In genomic region chr12:388547-389137, GRCh38 we compare ENCODE assay signal across 8 cellular contexts. TPM values are rescaled to one million over a fixed set of nuclear protein-coding genes. Genes with fewer than 3 reads are reported as not detected.
A peak's percentile ranks its signal among the peaks of the same experiment; 100 is the strongest.
DNase-seq lines count a peak whose midpoint lies in the region; ATAC-seq and TF ChIP-seq lines count a peak whose summit lies in the region.

No MANE protein-coding gene starts in this region.

- TF ChIP-seq POLR2A in IMR-90 (IDR thresholded peaks at IDR 0.05; ENCODE audit: low read depth, low read length) = no peak

- H3K14ac ChIP-seq in IMR-90 (replicated peaks; ENCODE audit: low read depth, low read length) = peak overlapping the region; percentile 45

- H2BK120ac ChIP-seq in IMR-90 (ENCODE audit: low read depth, low read length) = 0 out of 2 replicates have a peak overlapping the region, but pooled peaks have one; percentile 98

- H4K8ac ChIP-seq in IMR-90 (ENCODE audit: low read depth in 2 of 2, low read length in 2 of 2) = peak overlapping the region; percentile 99

- peaks cover 13% of the 10 kb centered on the region for H3K36me3 ChIP-seq in BLaER1
- H3K36me3 ChIP-seq in IMR-90 (ENCODE audit: control insufficient read depth, insufficient read depth, low read length) = peaks cover 8% of the 10 kb centered on the region
- H3K36me3 ChIP-seq in right atrium auricular region = peaks cover 8% of the 10 kb centered on the region

- peak overlapping the region; percentile 98 for H3K4me2 ChIP-seq in BLaER1
- peak overlapping the region; percentile 100 for H3K4me2 ChIP-seq in IMR-90 (ENCODE audit: low read depth, low read length)

- peak overlapping the region; percentile 49; the same call in 1 of the 2 replicates for H4K5ac ChIP-seq in IMR-90 (ENCODE audit: low read depth, low read length)

- H3K27ac ChIP-seq in BLaER1 = peak overlapping the region; percentile 96
- peak overlapping the region; percentile 99 for H3K27ac ChIP-seq in IMR-90 (ENCODE audit: insufficient read depth, low read length)
- H3K27ac ChIP-seq in right atrium auricular region = peak overlapping the region; percentile 92 to 95

- H3K79me1 ChIP-seq in IMR-90 (ENCODE audit: low read depth in 1 of 2, low read length in 2 of 2) = peaks cover 10 to 28% of the 10 kb centered on the region in 2 experiments; a peak in 3 of 4 replicates

- 0% methylated on average over 2 of the region's 35 CpGs; no CpG with 5 or more reads in 1 of the 2 experiments for WGBS in IMR-90 (ENCODE audit: extremely low coverage in 2 of 2, insufficient read length in 1 of 2), 2 experiments

- peak overlapping the region; percentile 98 for H3K27ac Mint-ChIP-seq in activated naive CD4-positive, alpha-beta T cell treated with anti-CD3 and anti-CD28 coated beads for 36 hours

- CTCF ChIA-PET in IMR-90 (lab: Yijun Ruan, JAX) = interaction anchor here (0.7 kb wide), 1 partner anchor 21 kb away, joined by 3 read pairs; no protein-coding TSS in a partner anchor
- CTCF ChIA-PET in activated naive CD4-positive, alpha-beta T cell treated with anti-CD3 and anti-CD28 coated beads for 36 hours (lab: Charles Lee) = interaction anchor here (0.6 to 3.4 kb wide), 2 partner anchors 13 to 14 kb away, joined by 3 to 15 read pairs; partner anchors contain the start of gene CCDC77

- peak overlapping the region; percentile 97 for H3K4me3 ChIP-seq in BLaER1
- peak overlapping the region; percentile 82 for H3K4me3 ChIP-seq in IMR-90 (ENCODE audit: insufficient read depth, low read depth, low read length)
- H3K4me3 ChIP-seq in right atrium auricular region = peak overlapping the region; percentile 72 to 94
- peak overlapping the region; percentile 95 for H3K4me3 ChIP-seq in skeletal muscle cell (ENCODE audit: low read depth, low read length)

- H2AK5ac ChIP-seq in IMR-90 (ENCODE audit: low read depth, low read length) = peak overlapping the region; percentile 76; the same call in 1 of the 2 replicates

- peak overlapping the region; percentile 74 for H2BK5ac ChIP-seq in IMR-90 (ENCODE audit: low read depth, low read length, poor library complexity, severe bottlenecking)

- TSS peak; percentile 51 for BruUV-seq in IMR-90 (replicated peaks; lab: Mats Ljungman, UMichigan)

- peak; percentile 30 for DNase-seq in IMR-90
- DNase-seq in activated naive CD4-positive, alpha-beta T cell treated with anti-CD3 and anti-CD28 coated beads for 36 hours = peak; percentile 62
- DNase-seq in right atrium auricular region (ENCODE audit: low spot score) = no peak
- no peak for DNase-seq in skeletal muscle cell (ENCODE audit: low read depth)
- DNase-seq in HUDEP-2 (lab: John Stamatoyannopoulos, UW; ENCODE audit: unreplicated experiment in 76 of 76) = no peak
- DNase-seq in occipital lobe (lab: John Stamatoyannopoulos, UW) = no peak

- H3K9me3 ChIP-seq in BLaER1 (no peaks in the 10 kb centered on the region), IMR-90 (ENCODE audit: control insufficient read depth, insufficient read depth, low read length) (no peaks in the 10 kb centered on the region), right atrium auricular region (no peaks in the 10 kb centered on the region)

- H3K9ac ChIP-seq in BLaER1 = peak overlapping the region; percentile 97
- H3K9ac ChIP-seq in IMR-90 (ENCODE audit: low read depth, low read length) = peak overlapping the region; percentile 98

- H2AK9ac ChIP-seq in IMR-90 (replicated peaks; ENCODE audit: low read depth, low read length, poor library complexity) = peak overlapping the region; percentile 83

- peak overlapping the region; percentile 96 for H3K4me3 Mint-ChIP-seq in activated naive CD4-positive, alpha-beta T cell treated with anti-CD3 and anti-CD28 coated beads for 36 hours

- no peaks in the 10 kb centered on the region for H3K27me3 Mint-ChIP-seq in activated naive CD4-positive, alpha-beta T cell treated with anti-CD3 and anti-CD28 coated beads for 36 hours (ENCODE audit: low read depth)

- H2BK20ac ChIP-seq in IMR-90 (ENCODE audit: low read depth, low read length) = no peak overlapping the region

- dilution Hi-C loops in IMR-90 (cut with HindIII; ENCODE audit: low sequenced_read_pairs, unreplicated experiment) = no loop called here

- peaks cover 14% of the 10 kb centered on the region for H3K36me3 Mint-ChIP-seq in activated naive CD4-positive, alpha-beta T cell treated with anti-CD3 and anti-CD28 coated beads for 36 hours (ENCODE audit: low read depth)

- no peak overlapping the region for H3K18ac ChIP-seq in IMR-90 (ENCODE audit: low read depth, low read length)

- 0 out of 2 replicates have a peak overlapping the region, but pooled peaks have one; percentile 99 for H4K91ac ChIP-seq in IMR-90 (ENCODE audit: insufficient read depth, low read depth, low read length)

- no peaks in the 10 kb centered on the region for H3K9me3 Mint-ChIP-seq in activated naive CD4-positive, alpha-beta T cell treated with anti-CD3 and anti-CD28 coated beads for 36 hours

- no peaks in the 10 kb centered on the region for H3K27me3 ChIP-seq in BLaER1
- no peaks in the 10 kb centered on the region for H3K27me3 ChIP-seq in IMR-90 (ENCODE audit: control insufficient read depth, insufficient read depth, low read length)
- no peaks in the 10 kb centered on the region for H3K27me3 ChIP-seq in right atrium auricular region

- intact Hi-C loops in IMR-90 (cut with micrococcal nuclease) = no loop called here
- intact Hi-C loops in activated naive CD4-positive, alpha-beta T cell treated with anti-CD3 and anti-CD28 coated beads for 36 hours (cut with micrococcal nuclease) = loop anchor here (1.0 to 10.0 kb wide), 5 partner anchors 13 to 1616 kb away; partner anchors contain the start of genes CCDC77, DCP1B and WNK1

- POLR2A ChIA-PET in IMR-90 (lab: Charles Lee; ENCODE audit: unreplicated experiment) = interaction anchor here (0.6 to 1.1 kb wide), 3 partner anchors 13 to 308 kb away, joined by 3 to 4 read pairs (median 4); partner anchors contain the start of gene CCDC77

- H3K23ac ChIP-seq in IMR-90 (ENCODE audit: low read depth, low read length) = peak overlapping the region; percentile 61; the same call in 1 of the 2 replicates

- H3K9me1 ChIP-seq in IMR-90 (ENCODE audit: insufficient read depth, low read length) = peaks cover 3% of the 10 kb centered on the region; the same call in 1 of the 2 replicates

- peak overlapping the region; percentile 99 for H3K56ac ChIP-seq in IMR-90 (ENCODE audit: extremely low read depth, insufficient read depth, low read length)

- in situ Hi-C loops in IMR-90 (cut with MboI; ENCODE audit: low sequenced_read_pairs) = no loop called here

- H4K20me1 ChIP-seq in BLaER1 = peaks cover 53% of the 10 kb centered on the region
- H4K20me1 ChIP-seq in IMR-90 (ENCODE audit: insufficient read depth, low read length) = peaks cover 17% of the 10 kb centered on the region; the same call in 1 of the 2 replicates

- H3K4ac ChIP-seq in IMR-90 (ENCODE audit: low read depth, low read length) = peak overlapping the region; percentile 99

- 0 out of 3 replicates have a peak overlapping the region, but pooled peaks have one; percentile 94 for H2BK15ac ChIP-seq in IMR-90 (ENCODE audit: low read depth, low read length)

- peaks cover 42% of the 10 kb centered on the region for H3K4me1 Mint-ChIP-seq in activated naive CD4-positive, alpha-beta T cell treated with anti-CD3 and anti-CD28 coated beads for 36 hours (ENCODE audit: low read depth)

- TF ChIP-seq RAD21 in IMR-90 (IDR thresholded peaks at IDR 0.05; ENCODE audit: low read length) = no peak

- peaks cover 31% of the 10 kb centered on the region for H3K4me1 ChIP-seq in BLaER1
- H3K4me1 ChIP-seq in IMR-90 (ENCODE audit: control insufficient read depth, insufficient read depth, low read length) = no peaks in the 10 kb centered on the region; the same call in 1 of the 2 replicates
- H3K4me1 ChIP-seq in right atrium auricular region = peaks cover 0 to 30% of the 10 kb centered on the region in 2 donors

- peak overlapping the region; percentile 99 for H2AFZ ChIP-seq in IMR-90 (replicated peaks; ENCODE audit: low read length, poor library complexity)

- no peak for TF ChIP-seq CTCF in IMR-90 (conservative IDR thresholded peaks at IDR 0.05; ENCODE audit: low read depth, low read length)
- no peak for TF ChIP-seq CTCF in right atrium auricular region (IDR thresholded peaks at IDR 0.05)

- peak; percentile 44 for ATAC-seq in GM21390 (IDR thresholded peaks at IDR 0.05; ENCODE audit: unreplicated experiment)
- ATAC-seq in IMR-90 (ENCODE audit: low read depth) = peak; percentile 21

TF ChIP-seq in IMR-90, 13 proteins besides CTCF, POLR2A, EP300 and RAD21 (continues in another document):
- TF ChIP-seq RFX5 (IDR thresholded peaks at IDR 0.05; ENCODE audit: low read depth, low read length) (no peak), MAFK (IDR thresholded peaks at IDR 0.05; ENCODE audit: low read depth, low read length) (no peak), MXI1 (IDR thresholded peaks at IDR 0.05; ENCODE audit: borderline replicate concordance, low read depth, low read length) (no peak), BHLHE40 (IDR thresholded peaks at IDR 0.05; ENCODE audit: low read depth, low read length) (no peak), CHD1 (IDR thresholded peaks at IDR 0.05; ENCODE audit: low read depth, low read length) (no peak), ELK1 (IDR thresholded peaks at IDR 0.05; ENCODE audit: borderline replicate concordance, low read depth, low read length) (no peak)

RNA-seq across cellular contexts. Expression of gene KDM5A, which starts 0.5 kb away (rescaled TPM):
- total RNA-seq in IMR-90 (2012; rRNA removed) = 66.7 and 95.9 TPM in 2 replicates
- polyA plus RNA-seq in IMR-90 (2012; rRNA removed) = 7.3 and 7.9 TPM in 2 replicates
- 3.3 and 3.7 TPM in 2 replicates for polyA plus RNA-seq in IMR-90 (2012; cell fraction: cytosol; rRNA removed)
- 5.2 and 18.2 TPM in 2 replicates for polyA plus RNA-seq in IMR-90 (2012; cell fraction: nucleus; rRNA removed; ENCODE audit: low replicate concordance)
- 10 to 100 TPM; 59.0 to 61.3 TPM for total RNA-seq in activated naive CD4-positive, alpha-beta T cell treated with anti-CD3 and anti-CD28 coated beads for 36 hours
- 10 to 100 TPM; 19.3 to 20.9 TPM for total RNA-seq in right atrium auricular region
- total RNA-seq in occipital lobe = 74.4 TPM

RNA-seq across cellular contexts. Expression of gene CCDC77, which starts 12.8 kb away (rescaled TPM):
- 6.6 and 9.4 TPM in 2 replicates for total RNA-seq in IMR-90 (2012; rRNA removed)
- 7.2 TPM in 2 replicates for polyA plus RNA-seq in IMR-90 (2012; rRNA removed)
- polyA plus RNA-seq in IMR-90 (2012; cell fraction: cytosol; rRNA removed) = 1.0 and 1.1 TPM in 2 replicates
- 0.72 and 5.8 TPM in 2 replicates for polyA plus RNA-seq in IMR-90 (2012; cell fraction: nucleus; rRNA removed; ENCODE audit: low replicate concordance)
- 10 to 100 TPM; 13.2 to 14.9 TPM for total RNA-seq in activated naive CD4-positive, alpha-beta T cell treated with anti-CD3 and anti-CD28 coated beads for 36 hours
- total RNA-seq in right atrium auricular region = 1 to 10 TPM; 2.6 to 3.2 TPM
- 23.1 TPM for total RNA-seq in occipital lobe

Comparison
In these comparisons a context has a peak if more than half of its experiments do, and no peak if none do; other contexts are left out.
1. DNase-seq: peak in IMR-90 (single experiment) and activated naive CD4-positive, alpha-beta T cell treated with anti-CD3 and anti-CD28 coated beads for 36 hours (single experiment); none in right atrium auricular region (single experiment), skeletal muscle cell (single experiment), HUDEP-2 (0 of 76) and occipital lobe (single experiment).
2. Peak in every context shown above with its lines, with median percentiles within 50 percentile points of each other: H3K27ac ChIP-seq and H3K4me3 ChIP-seq.